ENCODE assay signal across 9 cellular contexts in genomic region chr15:77819841-77820728, GRCh38.
DNase-seq lines count a peak whose midpoint lies in the region; ATAC-seq and TF ChIP-seq lines count a peak whose summit lies in the region.
"Had no signal": no experiment of that assay in that cellular context is flagged by ENCODE, and none has a peak within 500 bp of the region (broad histone marks: within the 10 kb centered on the region; RNA-seq: fewer than 3 reads in every experiment).

No MANE protein-coding gene starts in this region.

- no peak for TF ChIP-seq CTCF in thoracic aorta (IDR thresholded peaks at IDR 0.05)
- TF ChIP-seq CTCF in OCI-LY7 (conservative IDR thresholded peaks at IDR 0.05; ENCODE audit: low read length) = no peak
- TF ChIP-seq CTCF in natural killer cell (IDR thresholded peaks at IDR 0.05) = no peak

- DNase-seq in stimulated activated CD4-positive, alpha-beta T cell treated with anti-CD3 and anti-CD28 coated beads, Interleukin-15, amount 100 ng/mL, for 24 hours = peak; percentile 20
- no peak for DNase-seq in stimulated activated CD4-positive, alpha-beta T cell treated with anti-CD3 and anti-CD28 coated beads, Interleukin-4, amount 100 ng/mL, for 1 hour
- DNase-seq in T-helper 17 cell (no peak), thoracic aorta (ENCODE audit: low spot score) (no peak), OCI-LY7 (ENCODE audit: low spot score) (no peak), natural killer cell (no peak)

- no peaks in the 10 kb centered on the region for H4K20me1 ChIP-seq in OCI-LY7 (ENCODE audit: insufficient read depth, low read length)

- H2AFZ ChIP-seq in OCI-LY7 (ENCODE audit: low read length) = no peak overlapping the region

- H3K9ac ChIP-seq in iPS-15b (ENCODE audit: low read depth, low read length) = no peak overlapping the region

- CTCF ChIA-PET in OCI-LY7 (lab: Charles Lee; ENCODE audit: unreplicated experiment) = no interaction called here

- H3K9me3 ChIP-seq in T-helper 17 cell (ENCODE audit: control insufficient read depth, low read length, poor library complexity, severe bottlenecking) (no peaks in the 10 kb centered on the region), iPS-15b (ENCODE audit: control insufficient read depth, insufficient read depth, low read length) (no peaks in the 10 kb centered on the region), thoracic aorta (no peaks in the 10 kb centered on the region), OCI-LY7 (ENCODE audit: low read length) (no peaks in the 10 kb centered on the region)

- no peaks in the 10 kb centered on the region for H3K9me2 ChIP-seq in OCI-LY7 (ENCODE audit: insufficient read depth, low read length)

- H3K27ac Mint-ChIP-seq in T-helper 17 cell = no peak overlapping the region
- no peak overlapping the region for H3K27ac Mint-ChIP-seq in natural killer cell
- H3K27ac Mint-ChIP-seq: activated naive CD4-positive, alpha-beta T cell treated with anti-CD3 and anti-CD28 coated beads, Interleukin-2, amount 50 U/mL, for 24 hours had no signal

- H3K27ac ChIP-seq in thoracic aorta = no peak overlapping the region
- no peak overlapping the region for H3K27ac ChIP-seq in OCI-LY7 (ENCODE audit: low read depth, low read length, poor library complexity, severe bottlenecking)

- H3K36me3 ChIP-seq in iPS-15b (ENCODE audit: control insufficient read depth, insufficient read depth, low read length) (no peaks in the 10 kb centered on the region), thoracic aorta (no peaks in the 10 kb centered on the region), OCI-LY7 (ENCODE audit: insufficient read depth, low read length) (no peaks in the 10 kb centered on the region)

- BruUV-seq in OCI-LY7 (replicated peaks; lab: Mats Ljungman, UMichigan) = no TSS peak

- intact Hi-C loops in OCI-LY7 (cut with micrococcal nuclease; ENCODE audit: unreplicated experiment) = no loop called here
- intact Hi-C loops in natural killer cell (cut with micrococcal nuclease) = no loop called here

- no peaks in the 10 kb centered on the region for H3K79me2 ChIP-seq in OCI-LY7 (ENCODE audit: insufficient read depth, low read depth, low read length)

- H3K4me1 Mint-ChIP-seq in T-helper 17 cell (peaks cover 14% of the 10 kb centered on the region), natural killer cell (no peaks in the 10 kb centered on the region)
- H3K4me1 Mint-ChIP-seq: activated naive CD4-positive, alpha-beta T cell treated with anti-CD3 and anti-CD28 coated beads, Interleukin-2, amount 50 U/mL, for 24 hours had no signal

- H3K4me2 ChIP-seq in OCI-LY7 (ENCODE audit: low read length) = no peak overlapping the region

- POLR2A ChIA-PET in OCI-LY7 (lab: Charles Lee) = no interaction called here

- ATAC-seq in T-helper 17 cell = no peak
- ATAC-seq in thoracic aorta (ENCODE audit: insufficient number of reproducible peaks, low FRiP score, low read depth) = no peak
- ATAC-seq in natural killer cell = no peak
- no peak for ATAC-seq in HG03460 (IDR thresholded peaks at IDR 0.05; ENCODE audit: unreplicated experiment)

- no peaks in the 10 kb centered on the region for H3K9me3 Mint-ChIP-seq in natural killer cell
- H3K9me3 Mint-ChIP-seq: activated naive CD4-positive, alpha-beta T cell treated with anti-CD3 and anti-CD28 coated beads, Interleukin-2, amount 50 U/mL, for 24 hours had no signal

- peak overlapping the region; percentile 59 for H3K4me3 ChIP-seq in iPS-15b (ENCODE audit: low read depth, low read length)
- peak overlapping the region; percentile 64 for H3K4me3 ChIP-seq in thoracic aorta
- H3K4me3 ChIP-seq in OCI-LY7 (ENCODE audit: low read depth, low read length, poor library complexity, severe bottlenecking) = no peak overlapping the region

- H3K36me3 Mint-ChIP-seq in T-helper 17 cell (ENCODE audit: low read depth) = peaks cover 3% of the 10 kb centered on the region
- no peaks in the 10 kb centered on the region for H3K36me3 Mint-ChIP-seq in natural killer cell
- H3K36me3 Mint-ChIP-seq: activated naive CD4-positive, alpha-beta T cell treated with anti-CD3 and anti-CD28 coated beads, Interleukin-2, amount 50 U/mL, for 24 hours had no signal

- H3K27me3 Mint-ChIP-seq in T-helper 17 cell (peaks cover 73% of the 10 kb centered on the region), natural killer cell (ENCODE audit: low read depth in 2 of 2) (peaks cover 29 to 34% of the 10 kb centered on the region in 2 donors)

- H3K4me1 ChIP-seq in iPS-15b (ENCODE audit: control insufficient read depth, insufficient read depth, low read length) = peaks cover 6% of the 10 kb centered on the region
- H3K4me1 ChIP-seq in thoracic aorta (ENCODE audit: control insufficient read depth in 1 of 2, low read depth in 2 of 2) = peaks cover 0 to 22% of the 10 kb centered on the region in 2 donors
- H3K4me1 ChIP-seq in OCI-LY7 (ENCODE audit: insufficient read depth, low read length, poor library complexity, severe bottlenecking) = no peaks in the 10 kb centered on the region

- H3K4me3 Mint-ChIP-seq in T-helper 17 cell (peak overlapping the region; percentile 56), natural killer cell (no peak overlapping the region)
- H3K4me3 Mint-ChIP-seq: activated naive CD4-positive, alpha-beta T cell treated with anti-CD3 and anti-CD28 coated beads, Interleukin-2, amount 50 U/mL, for 24 hours had no signal

- H3K27me3 ChIP-seq in iPS-15b (ENCODE audit: control insufficient read depth, insufficient read depth, low read length) (peaks cover 34% of the 10 kb centered on the region), thoracic aorta (replicated peaks; ENCODE audit: insufficient read depth) (peaks cover 3% of the 10 kb centered on the region)
